Comparison of ENCODE assay signal across 26 cellular contexts in genomic region chr2:240053173-240054155, GRCh38. TPM values are rescaled to one million over a fixed set of nuclear protein-coding genes. Genes with fewer than 3 reads are reported as not detected.
DNase-seq lines count a peak whose midpoint lies in the region; ATAC-seq and TF ChIP-seq lines count a peak whose summit lies in the region.
"Had no signal": no experiment of that assay in that cellular context is flagged by ENCODE, and none has a peak within 500 bp of the region (broad histone marks: within the 10 kb centered on the region; RNA-seq: fewer than 3 reads in every experiment).

Gene OR6B3 (minus strand): TSS chr2:240053521.

- H3K4me1 ChIP-seq in PC-3 (ENCODE audit: insufficient read depth, low read length) = no peaks in the 10 kb centered on the region
- H3K4me1 ChIP-seq in trophoblast cell (ENCODE audit: control insufficient read depth in 1 of 2, insufficient read depth in 2 of 2, low read length in 2 of 2) = no peaks in the 10 kb centered on the region
- H3K4me1 ChIP-seq: SJSA1 had no signal

- H3K23ac ChIP-seq in trophoblast cell (ENCODE audit: low read length) = no peak within 1 kb of the TSS

- no peak within 1 kb of the TSS for H4K91ac ChIP-seq in trophoblast cell (ENCODE audit: low read depth, low read length)

- H2AK5ac ChIP-seq in trophoblast cell (ENCODE audit: low read length) = no peak within 1 kb of the TSS

- H3K4me2 ChIP-seq in PC-3 (ENCODE audit: low read length) (no peak within 1 kb of the TSS), trophoblast cell (ENCODE audit: low read length) (no peak within 1 kb of the TSS)

- no peak within 1 kb of the TSS for H3K14ac ChIP-seq in trophoblast cell (ENCODE audit: low read length)

- peaks cover 98% of the 10 kb centered on the region for H3K27me3 ChIP-seq in PC-3 (ENCODE audit: low read length)
- H3K27me3 ChIP-seq in trophoblast cell (ENCODE audit: insufficient read depth, low read length) = no peaks in the 10 kb centered on the region

- no CpG with 5 or more reads among the region's 28 CpGs for WGBS in trophoblast cell (ENCODE audit: extremely low coverage, insufficient coverage, insufficient read length)

- H3K18ac ChIP-seq in trophoblast cell (ENCODE audit: low read length) = no peak within 1 kb of the TSS

- no peaks in the 10 kb centered on the region for H3K9me2 ChIP-seq in PC-3 (replicated peaks; ENCODE audit: low read length)

- no peaks in the 10 kb centered on the region for H3K79me1 ChIP-seq in trophoblast cell (ENCODE audit: low read length)

- no peak within 1 kb of the TSS for H3K4ac ChIP-seq in trophoblast cell (ENCODE audit: low read depth, low read length)

- no peaks in the 10 kb centered on the region for H3F3A ChIP-seq in PC-3 (ENCODE audit: low read length, unreplicated experiment)

- CTCF ChIA-PET in PC-3 (lab: Charles Lee) = no interaction called here

- H2AFZ ChIP-seq in PC-3 (ENCODE audit: low read length) (no peak within 1 kb of the TSS), trophoblast cell (ENCODE audit: insufficient read depth, low read length, poor library complexity) (no peak within 1 kb of the TSS)

- intact Hi-C loops in PC-3 (cut with micrococcal nuclease) = no loop called here

- H2BK5ac ChIP-seq in trophoblast cell (ENCODE audit: low read depth, low read length, poor library complexity) = no peak within 1 kb of the TSS

- H3K9me3 ChIP-seq in PC-3 (ENCODE audit: low read length) (no peaks in the 10 kb centered on the region), trophoblast cell (ENCODE audit: insufficient read depth, low read depth, low read length) (no peaks in the 10 kb centered on the region)
- H3K9me3 ChIP-seq: SJSA1 had no signal

- H2BK12ac ChIP-seq in trophoblast cell (ENCODE audit: low read length) = no peak within 1 kb of the TSS

- no peak within 1 kb of the TSS for H4K8ac ChIP-seq in trophoblast cell (ENCODE audit: low read depth, low read length)

- H3K4me3 ChIP-seq in PC-3 (ENCODE audit: low read length) (no peak within 1 kb of the TSS), trophoblast cell (ENCODE audit: low read depth, low read length) (peak within 1 kb of the TSS; percentile 37)
- H3K4me3 ChIP-seq: SJSA1 had no signal

- BruUV-seq in PC-3 (replicated peaks; lab: Mats Ljungman, UMichigan) = no TSS peak

- no peak within 1 kb of the TSS for H4K12ac ChIP-seq in trophoblast cell (ENCODE audit: low read depth, low read length)

- POLR2A ChIA-PET in PC-3 (lab: Charles Lee; ENCODE audit: unreplicated experiment) = no interaction called here

- H4K20me1 ChIP-seq in PC-3 (ENCODE audit: low read length) = no peaks in the 10 kb centered on the region

- H2BK120ac ChIP-seq in trophoblast cell (ENCODE audit: insufficient read depth, low read length, poor library complexity) = no peak within 1 kb of the TSS

- H3K36me3 ChIP-seq in PC-3 (ENCODE audit: low read depth, low read length) (no peaks in the 10 kb centered on the region), trophoblast cell (ENCODE audit: control insufficient read depth in 1 of 2, insufficient read depth in 2 of 2, low read length in 2 of 2) (no peaks in the 10 kb centered on the region)
- H3K36me3 ChIP-seq: SJSA1 had no signal

- no peak for TF ChIP-seq CTCF in PC-3 (conservative IDR thresholded peaks at IDR 0.05; ENCODE audit: low read depth, low read length)

- DNase-seq in DMS79 treated with DMSO at 0.1 percent for 48 hours (lab: John Stamatoyannopoulos, UW) (peak; percentile 7), DMS79 (lab: John Stamatoyannopoulos, UW) (no peak), PC-3 (no peak), trophoblast cell (no peak), DMS 273 treated with DMSO at 0.1 percent for 48 hours (lab: John Stamatoyannopoulos, UW) (no peak)
- DNase-seq: AML-193; C1 segment of cervical spinal cord; CD8-positive, alpha-beta T cell; EL; GF-D8; HFFc6; KG1; NCI-H1105; NCI-H2029 treated with DMSO at 0.1 percent for 48 hours; NCI-H2171 treated with DMSO at 0.1 percent for 48 hours; NCI-H446; NCI-H526 had no signal

- peak; percentile 24; the same call in 1 of the 2 replicates for ATAC-seq in PC-3
- no peak for ATAC-seq in GM21360 (IDR thresholded peaks at IDR 0.05; ENCODE audit: unreplicated experiment)
- ATAC-seq in HG03139 (IDR thresholded peaks at IDR 0.05; ENCODE audit: unreplicated experiment) = no peak
- ATAC-seq: CD8-positive, alpha-beta T cell; Right ventricle myocardium inferior had no signal

- H3K27ac ChIP-seq in PC-3 (ENCODE audit: low read length) (no peak within 1 kb of the TSS), cingulate gyrus (ENCODE audit: low read depth, low read length) (peak within 1 kb of the TSS; percentile 57), trophoblast cell (ENCODE audit: low read depth, low read length) (no peak within 1 kb of the TSS)
- H3K27ac ChIP-seq: 22Rv1, HL-60, SJSA1 had no signal

- no peak within 1 kb of the TSS for H3K9ac ChIP-seq in PC-3 (ENCODE audit: low read length)
- H3K9ac ChIP-seq in trophoblast cell (ENCODE audit: low read length) = no peak within 1 kb of the TSS

- H3K79me2 ChIP-seq in PC-3 (ENCODE audit: low read length) = no peaks in the 10 kb centered on the region
- H3K79me2 ChIP-seq in trophoblast cell (ENCODE audit: control insufficient read depth, insufficient read depth, low read length, poor library complexity) = no peaks in the 10 kb centered on the region

RNA-seq across cellular contexts. Expression of gene OR6B3, which starts in this region (rescaled TPM):
- not detected in 2 replicates for total RNA-seq in PC-3 (2014; rRNA removed)
- polyA plus RNA-seq in trophoblast cell (2013) = not detected in 2 replicates
- total RNA-seq: CD8-positive, alpha-beta T cell; HFFc6; HT-29; OCI-LY7; Right ventricle myocardium inferior; SJSA1 had no signal

Comparison
In these comparisons a context has a peak if more than half of its experiments do, and no peak if none do; other contexts are left out.
1. Peak in ATAC-seq in PC-3; RNA of the gene not detected or under 1 TPM.